Comparison of ENCODE assay signal across 8 cellular contexts in genomic region chr14:101665478-101666078, GRCh38.
DNase-seq lines count a peak whose midpoint lies in the region; ATAC-seq and TF ChIP-seq lines count a peak whose summit lies in the region.

No MANE protein-coding gene starts in this region.

- POLR2A ChIA-PET in activated CD4-positive, alpha-beta memory T cell treated with anti-CD3 and anti-CD28 coated beads, Interleukin-2, amount 10 ng/mL, durations not matched to agents 7 days and 5 days (lab: Charles Lee), result no interaction called here

- H3K36me3 Mint-ChIP-seq in activated CD4-positive, alpha-beta memory T cell treated with anti-CD3 and anti-CD28 coated beads, Interleukin-2, amount 10 ng/mL, durations not matched to agents 7 days and 5 days (ENCODE audit: low read depth), result peaks cover 5% of the 10 kb centered on the region

- intact Hi-C loops in head of caudate nucleus (cut with DNase I), result no loop called here

- peaks cover 52% of the 10 kb centered on the region for H3K27me3 Mint-ChIP-seq in activated CD4-positive, alpha-beta memory T cell treated with anti-CD3 and anti-CD28 coated beads, Interleukin-2, amount 10 ng/mL, durations not matched to agents 7 days and 5 days

- DNase-seq in AG20443 (ENCODE audit: low spot score) (peak; percentile 34), GM13977 (ENCODE audit: low spot score) (peak; percentile 28), NCI-H345 (lab: John Stamatoyannopoulos, UW) (peak; percentile 32), head of caudate nucleus (peak in 41 of 42 donors; percentile 13 to 78 (median 48)), NCI-H774 (lab: John Stamatoyannopoulos, UW) (no peak)
- peak; percentile 49 for DNase-seq in activated CD4-positive, alpha-beta memory T cell treated with anti-CD3 and anti-CD28 coated beads, Interleukin-2, amount 10 ng/mL, durations not matched to agents 7 days and 5 days
- peak; percentile 35 for DNase-seq in stimulated activated CD4-positive, alpha-beta T cell treated with anti-CD3 and anti-CD28 coated beads, Interleukin-4, amount 100 ng/mL, for 1 hour

- H3K9me3 Mint-ChIP-seq in activated CD4-positive, alpha-beta memory T cell treated with anti-CD3 and anti-CD28 coated beads, Interleukin-2, amount 10 ng/mL, durations not matched to agents 7 days and 5 days, result peaks cover 11% of the 10 kb centered on the region

- no peak for ATAC-seq in GM19328 (IDR thresholded peaks at IDR 0.05; ENCODE audit: unreplicated experiment)

- CTCF ChIA-PET in activated CD4-positive, alpha-beta memory T cell treated with anti-CD3 and anti-CD28 coated beads, Interleukin-2, amount 10 ng/mL, durations not matched to agents 7 days and 5 days (lab: Charles Lee), result no interaction called here

- in situ Hi-C loops in GM13977 (cut with MboI; ENCODE audit: low pct_unique_long_range_greater_than_20kb, low sequenced_read_pairs, unreplicated experiment), result no loop called here

- peak; percentile 39 for TF ChIP-seq CTCF in GM13977 (IDR thresholded peaks at IDR 0.05; ENCODE audit: extremely low read depth, insufficient read depth, missing control alignments)

- H3K27ac Mint-ChIP-seq in activated CD4-positive, alpha-beta memory T cell treated with anti-CD3 and anti-CD28 coated beads, Interleukin-2, amount 10 ng/mL, durations not matched to agents 7 days and 5 days, result no peak overlapping the region

- no peak overlapping the region for H3K4me3 Mint-ChIP-seq in activated CD4-positive, alpha-beta memory T cell treated with anti-CD3 and anti-CD28 coated beads, Interleukin-2, amount 10 ng/mL, durations not matched to agents 7 days and 5 days

- H3K4me1 Mint-ChIP-seq in activated CD4-positive, alpha-beta memory T cell treated with anti-CD3 and anti-CD28 coated beads, Interleukin-2, amount 10 ng/mL, durations not matched to agents 7 days and 5 days, result no peaks in the 10 kb centered on the region
